Comparison of ENCODE assay signal across 8 cellular contexts in genomic region chr22:41380993-41381328, GRCh38. TPM values are rescaled to one million over a fixed set of nuclear protein-coding genes. Genes with fewer than 3 reads are reported as not detected.
DNase-seq lines count a peak whose midpoint lies in the region; ATAC-seq, FAIRE-seq and TF ChIP-seq lines count a peak whose summit lies in the region.

No MANE protein-coding gene starts in this region.

- intact Hi-C loops in endothelial cell of umbilical vein (cut with micrococcal nuclease) = loop anchor here (1.0 to 5.0 kb wide), 5 partner anchors 67 to 430 kb away; partner anchors contain the start of genes PHF5A, RANGAP1 and RBX1

- CTCF ChIA-PET in endothelial cell of umbilical vein (lab: Charles Lee) = interaction anchor here (0.7 to 3.3 kb wide), 13 partner anchors 8 to 163 kb away, joined by 3 to 20 read pairs (median 4); partner anchors contain the start of gene POLR3H

- no TSS peak for BruUV-seq in endothelial cell of umbilical vein (replicated peaks; lab: Mats Ljungman, UMichigan)

- peak overlapping the region; percentile 56 for H3K9ac ChIP-seq in endothelial cell of umbilical vein (replicated peaks; ENCODE audit: extremely low read depth, insufficient read depth, low read length)

- no peak for TF ChIP-seq CTCF in endothelial cell of umbilical vein (IDR thresholded peaks at IDR 0.05; ENCODE audit: extremely low read depth in 1 of 2, insufficient read depth in 1 of 2, low read depth in 1 of 2, low read length in 2 of 2)
- TF ChIP-seq CTCF in GM20000 (IDR thresholded peaks at IDR 0.05; ENCODE audit: extremely low read depth, missing control alignments) = no peak

- no peaks in the 10 kb centered on the region for H3K27me3 Mint-ChIP-seq in naive B cell

- H3K9me1 ChIP-seq in endothelial cell of umbilical vein (replicated peaks; ENCODE audit: control insufficient read depth, extremely low read depth, insufficient read depth, low read length) = no peaks in the 10 kb centered on the region

- no peaks in the 10 kb centered on the region for H3K36me3 Mint-ChIP-seq in naive B cell

- peak overlapping the region; percentile 68 to 98 (median 92) for H3K4me3 Mint-ChIP-seq in naive B cell

- in situ Hi-C loops in ACHN (cut with HindIII; ENCODE audit: low pct_ligation_motif_present, low pct_unique_long_range_greater_than_20kb, low sequenced_read_pairs) = no loop called here

- peaks cover 11% of the 10 kb centered on the region for H3K4me1 ChIP-seq in endothelial cell of umbilical vein (ENCODE audit: control insufficient read depth, extremely low read depth, insufficient read depth, low read length)

- no peak for FAIRE-seq in endothelial cell of umbilical vein (lab: Jason Lieb, UNC)

- H3K27me3 ChIP-seq in endothelial cell of umbilical vein (ENCODE audit: control insufficient read depth in 2 of 2, insufficient read depth in 2 of 2, low read length in 2 of 2) = peaks cover 0 to 5% of the 10 kb centered on the region in 2 experiments

- peak overlapping the region in 5 of 6 donors; percentile 79 to 99 (median 96) for H3K27ac Mint-ChIP-seq in naive B cell

- H3K27ac ChIP-seq in endothelial cell of umbilical vein (ENCODE audit: insufficient read depth, low read depth, low read length) = peak overlapping the region; percentile 64

- H3K9me3 Mint-ChIP-seq in naive B cell = no peaks in the 10 kb centered on the region

- H4K20me1 ChIP-seq in endothelial cell of umbilical vein (replicated peaks; ENCODE audit: control insufficient read depth, extremely low read depth, insufficient read depth, low read length) = no peaks in the 10 kb centered on the region

- no peaks in the 10 kb centered on the region for H3K9me3 ChIP-seq in endothelial cell of umbilical vein (replicated peaks; ENCODE audit: control insufficient read depth, insufficient read depth, low read length)

- ATAC-seq in GM18517 (IDR thresholded peaks at IDR 0.05; ENCODE audit: unreplicated experiment) (peak; percentile 22), HG03045 (IDR thresholded peaks at IDR 0.05; ENCODE audit: unreplicated experiment) (peak; percentile 18), naive B cell (ENCODE audit: low read depth in 2 of 2) (peak; percentile 2 to 4)

- no peak for TF ChIP-seq POLR2A in endothelial cell of umbilical vein (IDR thresholded peaks at IDR 0.05; ENCODE audit: low read depth, low read length)

- H3K4me2 ChIP-seq in endothelial cell of umbilical vein (ENCODE audit: insufficient read depth, low read length) = peak overlapping the region; percentile 67

- H3K79me2 ChIP-seq in endothelial cell of umbilical vein (ENCODE audit: control insufficient read depth, insufficient read depth, low read length) = no peaks in the 10 kb centered on the region

- POLR2A ChIA-PET in endothelial cell of umbilical vein (lab: Charles Lee) = interaction anchor here (0.5 to 2.1 kb wide), 7 partner anchors 14 to 92 kb away, joined by 3 to 25 read pairs (median 4); partner anchors contain the start of genes ACO2, PHF5A and TOB2

- H3K4me1 Mint-ChIP-seq in naive B cell = peaks cover 15 to 21% (median 16%) of the 10 kb centered on the region in 3 donors

- H3K36me3 ChIP-seq in endothelial cell of umbilical vein (ENCODE audit: control insufficient read depth in 2 of 2, extremely low read depth in 1 of 2, insufficient read depth in 2 of 2, low read length in 2 of 2) = no peaks in the 10 kb centered on the region

- H3K4me3 ChIP-seq in endothelial cell of umbilical vein (replicated peaks in 1 of 3; ENCODE audit: insufficient read depth in 1 of 3, low read depth in 1 of 3, low read length in 3 of 3) = peak overlapping the region; percentile 11 to 66 (median 38)

- dilution Hi-C loops in endothelial cell of umbilical vein (cut with MboI; ENCODE audit: extremely low pct_ligation_motif_present, low sequenced_read_pairs) = no loop called here

- DNase-seq in ACHN = peak; percentile 57
- peak; percentile 63 for DNase-seq in RKO (ENCODE audit: low spot score)
- DNase-seq in endothelial cell of umbilical vein (ENCODE audit: low read depth, low spot score) = peak; percentile 62
- DNase-seq in naive B cell = no peak
- DNase-seq in GM20000 (ENCODE audit: low spot score) = no peak
- DNase-seq in stimulated activated CD4-positive, alpha-beta T cell treated with anti-CD3 and anti-CD28 coated beads, Interleukin-2, amount 100 ng/mL, for 48 hours = no peak

- H2AFZ ChIP-seq in endothelial cell of umbilical vein (ENCODE audit: low read depth, low read length) = peak overlapping the region; percentile 83

TF ChIP-seq in endothelial cell of umbilical vein, 7 proteins besides CTCF, POLR2A, EP300 and RAD21:
- TF ChIP-seq POLR2AphosphoS5 (IDR thresholded peaks at IDR 0.05; ENCODE audit: insufficient read depth, low read depth, low read length) (no peak), FOS (IDR thresholded peaks at IDR 0.05; ENCODE audit: borderline replicate concordance, insufficient read depth, low read length) (no peak), JUN (IDR thresholded peaks at IDR 0.05; ENCODE audit: borderline replicate concordance, insufficient read depth, insufficient read length, low read depth) (no peak), EZH2 (IDR thresholded peaks at IDR 0.05; ENCODE audit: borderline replicate concordance, low read depth, low read length, severe bottlenecking) (no peak), MYC (IDR thresholded peaks at IDR 0.05; ENCODE audit: low read depth, low read length) (no peak), GATA2 (IDR thresholded peaks at IDR 0.05; ENCODE audit: insufficient read depth, insufficient read length, low read depth, low read length) (no peak), MAX (IDR thresholded peaks at IDR 0.05; ENCODE audit: insufficient read depth, insufficient read length) (no peak)

RNA-seq across cellular contexts. Expression of gene TEF, which starts 0.8 kb away (rescaled TPM):
- 2.2 and 2.9 TPM in 2 replicates for total RNA-seq in endothelial cell of umbilical vein
- polyA plus RNA-seq in endothelial cell of umbilical vein (4.0 and 5.3 TPM in 2 replicates), naive B cell (ENCODE audit: low read depth in 6 of 6) (1 to 10 TPM in 5 of 6 donors, under 1 TPM in 1; 0.97 to 2.9 (median 2.6) TPM)
- 2.2 and 4.2 TPM in 2 replicates for polyA plus RNA-seq in endothelial cell of umbilical vein (2011; cell fraction: cytosol; rRNA removed)
- 2.1 and 3.2 TPM in 2 replicates for polyA plus RNA-seq in endothelial cell of umbilical vein (2011; cell fraction: nucleus; rRNA removed)
- polyA plus RNA-seq in endothelial cell of umbilical vein (2012) = 1.5 and 1.6 TPM in 2 replicates
- polyA minus RNA-seq in endothelial cell of umbilical vein = 9.3 and 13.6 TPM in 2 replicates
- polyA minus RNA-seq in endothelial cell of umbilical vein (2011; cell fraction: cytosol; rRNA and poly(A)+ RNA removed) = 1.0 TPM
- polyA minus RNA-seq in endothelial cell of umbilical vein (2011; cell fraction: nucleus; rRNA and poly(A)+ RNA removed) = 2.5 and 3.1 TPM in 2 replicates

Comparison
In these comparisons a context has a peak if more than half of its experiments do, and no peak if none do; other contexts are left out.
1. DNase-seq: peak in ACHN (single experiment), RKO (single experiment) and endothelial cell of umbilical vein (single experiment); none in naive B cell (single experiment), GM20000 (single experiment) and stimulated activated CD4-positive, alpha-beta T cell treated with anti-CD3 and anti-CD28 coated beads, Interleukin-2, amount 100 ng/mL, for 48 hours (0 of 2).
2. Peak in every context shown above with its lines, with median percentiles within 50 percentile points of each other: ATAC-seq.